Comparison of ENCODE assay signal across 8 cellular contexts in the genomic region with DNA sequence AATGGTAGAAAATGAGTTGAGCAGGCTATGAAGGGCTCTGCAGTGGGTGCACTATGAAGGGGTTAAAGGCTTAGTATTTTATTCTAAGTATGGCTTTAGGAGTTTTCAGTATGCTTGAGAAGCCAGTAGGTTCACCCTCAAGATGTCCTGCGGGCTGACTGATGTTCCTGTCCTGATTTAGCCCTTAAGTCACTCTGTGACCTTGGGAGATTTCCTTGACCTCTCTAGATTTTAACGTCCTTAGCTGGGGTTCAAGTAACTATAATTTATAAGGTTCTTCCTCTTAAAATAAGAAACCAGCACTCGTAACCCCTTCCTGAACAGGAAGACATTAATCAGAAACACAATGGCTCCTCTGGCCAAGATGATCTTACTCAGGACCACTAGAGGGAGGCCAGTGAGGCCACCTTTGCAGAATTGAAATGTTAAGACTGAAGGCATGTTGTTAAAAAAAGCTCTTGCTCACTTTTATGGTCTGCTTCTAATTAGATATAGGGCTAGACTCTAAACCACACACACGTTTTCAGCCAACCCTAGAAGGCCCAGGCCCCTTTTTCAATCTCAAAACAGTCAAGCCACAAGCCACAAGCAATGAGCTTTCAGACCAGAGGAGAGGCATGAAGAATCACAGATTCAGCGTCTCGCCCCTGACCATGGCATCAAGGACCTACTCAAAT. TPM values are rescaled to one million over a fixed set of nuclear protein-coding genes. Genes with fewer than 3 reads are reported as not detected.
DNase-seq lines count a peak whose midpoint lies in the region; ATAC-seq, FAIRE-seq and TF ChIP-seq lines count a peak whose summit lies in the region.

No MANE protein-coding gene starts in this region.

- H3K9me3 ChIP-seq in esophagus muscularis mucosa, result no peaks in the 10 kb centered on the region

- in situ Hi-C loops in ACHN (cut with HindIII; ENCODE audit: low pct_ligation_motif_present, low pct_unique_long_range_greater_than_20kb, low sequenced_read_pairs), result loop anchor here (25.0 kb wide), 1 partner anchor 142 kb away; no protein-coding TSS in a partner anchor

- no peaks in the 10 kb centered on the region for H3K27me3 ChIP-seq in esophagus muscularis mucosa

- intact Hi-C loops in esophagus muscularis mucosa (cut with DNase I), result no loop called here
- intact Hi-C loops in lower leg skin (cut with DNase I; ENCODE audit: low total_unique reads), result no loop called here

- TF ChIP-seq EP300 in esophagus muscularis mucosa (IDR thresholded peaks at IDR 0.05), result no peak

- no peak for FAIRE-seq in D721Med (lab: Jason Lieb, UNC)

- ATAC-seq in GM19023 (IDR thresholded peaks at IDR 0.05; ENCODE audit: unreplicated experiment) (peak; percentile 86), HG03565 (IDR thresholded peaks at IDR 0.05; ENCODE audit: unreplicated experiment) (peak; percentile 70)

- WGBS in esophagus muscularis mucosa, result 80% methylated on average over 6 of the region's 6 CpGs
- 70% methylated on average over 6 of the region's 6 CpGs for WGBS in lower leg skin, 2 donors

- H3K4me3 ChIP-seq in esophagus muscularis mucosa (no peak overlapping the region), lower leg skin (ENCODE audit: low read depth, poor library complexity, severe bottlenecking) (no peak overlapping the region)

- TF ChIP-seq POLR2A in esophagus muscularis mucosa (IDR thresholded peaks at IDR 0.05; ENCODE audit: low read depth) (no peak), lower leg skin (IDR thresholded peaks at IDR 0.05) (no peak)

- H3K4me1 ChIP-seq in esophagus muscularis mucosa, result peaks cover 10 to 40% (median 19%) of the 10 kb centered on the region in 4 donors

- no peak overlapping the region for H3K27ac ChIP-seq in esophagus muscularis mucosa (replicated peaks in 1 of 4)

- TF ChIP-seq CTCF in esophagus muscularis mucosa (IDR thresholded peaks at IDR 0.05) (peak in 2 of 3 experiments; percentile 15 to 38), D721Med (IDR thresholded peaks at IDR 0.05; ENCODE audit: insufficient read depth, missing control alignments) (no peak), lower leg skin (IDR thresholded peaks at IDR 0.05) (no peak)

- H3K36me3 ChIP-seq in esophagus muscularis mucosa, result no peaks in the 10 kb centered on the region

- DNase-seq in ACHN (peak; percentile 14), esophagus muscularis mucosa (ENCODE audit: extremely low spot score) (no peak), D721Med (ENCODE audit: insufficient read length, low spot score) (no peak), lower leg skin (ENCODE audit: low spot score in 2 of 2) (no peak), NCI-H1694 (lab: John Stamatoyannopoulos, UW) (no peak)
- DNase-seq in activated effector memory CD4-positive, alpha-beta T cell treated with Interleukin-2 at 50 U/mL for 16 hours, result no peak

RNA-seq across cellular contexts. Expression of gene CDK1, which starts 42.0 kb away (rescaled TPM):
- 1 to 10 TPM in 1 of 4 donors, under 1 TPM in 3; 0.26 to 2.8 (median 0.75) TPM for total RNA-seq in esophagus muscularis mucosa
- total RNA-seq in lower leg skin, result 1 to 10 TPM; 5.1 to 8.4 (median 6.5) TPM

Comparison
In these comparisons a context has a peak if more than half of its experiments do, and no peak if none do; other contexts are left out.
1. CTCF ChIP-seq: peak in esophagus muscularis mucosa (2 of 3); none in D721Med (single experiment) and lower leg skin (0 of 3).